21 cellular contexts compared by ENCODE assay signal in genomic region chr7:1948377-1948796, GRCh38.
"Had no signal": no experiment of that assay in that cellular context is flagged by ENCODE, and none has a peak within 500 bp of the region (broad histone marks: within the 10 kb centered on the region; RNA-seq: fewer than 3 reads in every experiment).

No MANE protein-coding gene starts in this region.

- H3K27ac Mint-ChIP-seq: activated CD4-positive, alpha-beta memory T cell treated with anti-CD3 and anti-CD28 coated beads, Interleukin-2, amount 10 ng/mL, durations not matched to agents 7 days and 5 days; activated naive CD4-positive, alpha-beta T cell treated with anti-CD3 and anti-CD28 coated beads, Interleukin-2, amount 10 ng/mL, durations not matched to agents 7 days and 5 days; activated T-cell treated with anti-CD3 and anti-CD28 coated beads, Interleukin-2, amount 50 U/mL, for 24 hours; neural progenitor cell; stimulated activated naive CD8-positive, alpha-beta T cell treated with anti-CD3 and anti-CD28 coated beads, Interleukin-15, amount 100 ng/mL, for 72 hours; T-cell; type B pancreatic cell had no signal

- H3K4me3 ChIP-seq: adrenal gland, cardiac muscle cell, esophagus muscularis mucosa, neural progenitor cell, ovary, SK-N-MC, smooth muscle cell had no signal

- H3K9me3 ChIP-seq: adrenal gland, esophagus muscularis mucosa, ovary had no signal

- H3K4me3 Mint-ChIP-seq: activated CD4-positive, alpha-beta memory T cell treated with anti-CD3 and anti-CD28 coated beads, Interleukin-2, amount 10 ng/mL, durations not matched to agents 7 days and 5 days; activated naive CD4-positive, alpha-beta T cell treated with anti-CD3 and anti-CD28 coated beads, Interleukin-2, amount 10 ng/mL, durations not matched to agents 7 days and 5 days; activated T-cell treated with anti-CD3 and anti-CD28 coated beads, Interleukin-2, amount 50 U/mL, for 24 hours; neural progenitor cell; stimulated activated naive CD8-positive, alpha-beta T cell treated with anti-CD3 and anti-CD28 coated beads, Interleukin-15, amount 100 ng/mL, for 72 hours; T-cell; type B pancreatic cell had no signal

- H3K9me3 Mint-ChIP-seq: activated CD4-positive, alpha-beta memory T cell treated with anti-CD3 and anti-CD28 coated beads, Interleukin-2, amount 10 ng/mL, durations not matched to agents 7 days and 5 days; activated naive CD4-positive, alpha-beta T cell treated with anti-CD3 and anti-CD28 coated beads, Interleukin-2, amount 10 ng/mL, durations not matched to agents 7 days and 5 days; activated T-cell treated with anti-CD3 and anti-CD28 coated beads, Interleukin-2, amount 50 U/mL, for 24 hours; neural progenitor cell; stimulated activated naive CD8-positive, alpha-beta T cell treated with anti-CD3 and anti-CD28 coated beads, Interleukin-15, amount 100 ng/mL, for 72 hours; T-cell; type B pancreatic cell had no signal

- ATAC-seq: T-cell had no signal

- FAIRE-seq: colon, endometrium, keratinocyte had no signal

- H3K4me1 ChIP-seq: adrenal gland had no signal

- H3K9ac ChIP-seq: neural progenitor cell had no signal

- H3K27ac ChIP-seq: adrenal gland, cardiac muscle cell, esophagus muscularis mucosa, neural progenitor cell, ovary, SK-N-MC had no signal

- H3K27me3 ChIP-seq: adrenal gland, cardiac muscle cell, esophagus muscularis mucosa, neural progenitor cell, ovary had no signal

- DNase-seq: activated CD4-positive, alpha-beta memory T cell treated with anti-CD3 and anti-CD28 coated beads, Interleukin-2, amount 10 ng/mL, durations not matched to agents 7 days and 5 days; activated CD4-positive, alpha-beta T cell treated with anti-CD3 and anti-CD28 coated beads for 4 hours; activated naive CD4-positive, alpha-beta T cell treated with anti-CD3 and anti-CD28 coated beads, Interleukin-2, amount 10 ng/mL, durations not matched to agents 7 days and 5 days; activated T-cell treated with anti-CD3 and anti-CD28 coated beads, Interleukin-2, amount 50 U/mL, for 24 hours; hippocampal formation; midbrain; retina; stimulated activated naive CD8-positive, alpha-beta T cell treated with anti-CD3 and anti-CD28 coated beads, Interleukin-15, amount 100 ng/mL, for 72 hours; T-cell; T1000 had no signal

- H3K36me3 Mint-ChIP-seq: neural progenitor cell, T-cell had no signal

- H3K36me3 ChIP-seq: adrenal gland, cardiac muscle cell, neural progenitor cell, ovary had no signal

- H3K27me3 Mint-ChIP-seq: activated CD4-positive, alpha-beta memory T cell treated with anti-CD3 and anti-CD28 coated beads, Interleukin-2, amount 10 ng/mL, durations not matched to agents 7 days and 5 days; activated T-cell treated with anti-CD3 and anti-CD28 coated beads, Interleukin-2, amount 50 U/mL, for 24 hours; stimulated activated naive CD8-positive, alpha-beta T cell treated with anti-CD3 and anti-CD28 coated beads, Interleukin-15, amount 100 ng/mL, for 72 hours; T-cell; type B pancreatic cell had no signal
